Comparison of ENCODE assay signal across 1 cellular context in the genomic region with DNA sequence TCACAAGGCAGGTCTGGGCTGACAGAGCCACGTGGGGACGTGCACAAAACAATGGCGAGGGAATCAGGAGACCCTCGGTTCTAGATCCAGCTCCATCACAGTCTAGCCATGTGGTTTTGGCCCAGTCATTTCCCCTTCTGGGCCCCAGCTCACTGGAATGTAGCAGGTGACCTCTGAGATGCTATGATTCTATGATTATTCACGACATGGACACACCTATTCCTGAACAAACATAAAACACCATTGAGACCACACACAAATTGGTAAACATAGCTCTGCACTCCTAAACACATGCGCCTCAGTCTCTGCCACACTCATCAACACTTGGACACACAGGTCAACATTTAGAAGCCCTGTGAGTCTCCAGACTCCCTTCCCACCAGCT.
TF ChIP-seq lines count a peak whose summit lies in the region.

No MANE protein-coding gene starts in this region.

TF ChIP-seq in H1, 55 proteins besides CTCF, POLR2A, EP300 and RAD21:
- no peak for TF ChIP-seq ATF2 (IDR thresholded peaks at IDR 0.05; ENCODE audit: low read length)
